ENCODE assay signal across 17 cellular contexts in the genomic region with DNA sequence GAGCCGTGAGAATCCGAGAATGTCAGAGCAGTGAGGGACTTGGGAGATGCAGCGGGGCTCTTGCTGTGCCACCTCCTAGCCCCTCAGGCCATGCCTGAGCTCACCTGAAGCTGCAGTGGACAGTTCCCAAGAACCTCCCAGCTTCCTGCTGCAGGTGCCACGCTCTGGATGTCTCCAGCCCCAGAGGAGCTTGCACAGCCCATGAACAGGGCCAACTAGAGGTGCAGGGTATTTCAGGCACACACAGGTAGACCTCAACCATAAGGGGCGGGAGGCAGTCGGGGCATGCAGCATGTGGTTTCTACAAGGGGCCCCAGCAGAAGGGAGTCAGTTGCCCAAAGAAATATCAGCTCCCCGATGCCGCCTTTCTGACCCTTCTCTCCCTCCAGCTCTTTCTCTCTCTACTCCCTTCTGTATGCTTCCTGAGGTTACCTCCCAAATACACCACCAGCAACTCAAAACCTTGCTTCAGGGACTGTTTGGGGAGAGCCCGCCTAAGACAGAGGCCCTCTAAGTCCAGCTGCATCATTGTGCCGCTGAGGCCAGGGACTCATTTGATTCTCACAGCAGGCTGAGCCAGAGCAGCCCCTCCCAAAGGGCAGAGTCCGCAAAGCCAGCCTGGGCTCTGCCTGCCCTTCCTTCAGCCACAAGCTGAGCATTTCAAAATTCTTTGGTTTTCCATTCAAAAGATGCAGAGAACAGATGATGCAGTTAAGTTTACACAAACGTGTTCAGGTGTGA.
DNase-seq lines count a peak whose midpoint lies in the region; ATAC-seq and TF ChIP-seq lines count a peak whose summit lies in the region.
"Had no signal": no experiment of that assay in that cellular context is flagged by ENCODE, and none has a peak within 500 bp of the region (broad histone marks: within the 10 kb centered on the region; RNA-seq: fewer than 3 reads in every experiment).

No MANE protein-coding gene starts in this region.

- H3K4me3 Mint-ChIP-seq in stimulated activated memory B cell treated with anti-CD40 and anti-IgM and Interleukin-4, amounts not matched to agents 10 μg/mL and 1 μg/mL and 100 μg/mL, for 72 hours = no peak overlapping the region
- H3K4me3 Mint-ChIP-seq: CD4-positive, alpha-beta T cell had no signal

- H3K36me3 ChIP-seq in RWPE2 (ENCODE audit: low read depth) (no peaks in the 10 kb centered on the region), spleen (no peaks in the 10 kb centered on the region)

- intact Hi-C loops in spleen (cut with DNase I; ENCODE audit: low total_unique reads) = no loop called here

- H3K4me1 ChIP-seq in RWPE2 (ENCODE audit: insufficient read depth, poor library complexity, severe bottlenecking) = peaks cover 9% of the 10 kb centered on the region
- no peaks in the 10 kb centered on the region for H3K4me1 ChIP-seq in spleen

- no peaks in the 10 kb centered on the region for H3K9me3 ChIP-seq in RWPE2 (ENCODE audit: severe bottlenecking)
- H3K9me3 ChIP-seq in spleen = peaks cover 0 to 4% (median 0%) of the 10 kb centered on the region in 8 donors

- H3K4me3 ChIP-seq in RWPE2 (ENCODE audit: severe bottlenecking) = no peak overlapping the region
- no peak overlapping the region for H3K4me3 ChIP-seq in spleen

- H3K9me3 Mint-ChIP-seq in stimulated activated memory B cell treated with anti-CD40 and anti-IgM and Interleukin-4, amounts not matched to agents 10 μg/mL and 1 μg/mL and 100 μg/mL, for 72 hours = peaks cover 4% of the 10 kb centered on the region
- H3K9me3 Mint-ChIP-seq: CD4-positive, alpha-beta T cell had no signal

- no peak overlapping the region for H3K27ac Mint-ChIP-seq in stimulated activated memory B cell treated with anti-CD40 and anti-IgM and Interleukin-4, amounts not matched to agents 10 μg/mL and 1 μg/mL and 100 μg/mL, for 72 hours
- H3K27ac Mint-ChIP-seq: CD4-positive, alpha-beta T cell had no signal

- TF ChIP-seq POLR2A in spleen (IDR thresholded peaks at IDR 0.05) = no peak

- TF ChIP-seq CTCF in RWPE2 (IDR thresholded peaks at IDR 0.05; ENCODE audit: poor library complexity, severe bottlenecking) (no peak), spleen (IDR thresholded peaks at IDR 0.05 in 8 of 11, conservative IDR thresholded peaks at IDR 0.05 in 3 of 11) (no peak)

- H3K4me1 Mint-ChIP-seq in stimulated activated memory B cell treated with anti-CD40 and anti-IgM and Interleukin-4, amounts not matched to agents 10 μg/mL and 1 μg/mL and 100 μg/mL, for 72 hours = no peaks in the 10 kb centered on the region

- H3K27me3 ChIP-seq in RWPE2 (ENCODE audit: insufficient read depth, poor library complexity, severe bottlenecking) (no peaks in the 10 kb centered on the region), spleen (replicated peaks in 1 of 7) (peaks cover 0 to 55% (median 0%) of the 10 kb centered on the region in 7 donors)

- 76 to 86% (median 82%) methylated on average over 12 of the region's 12 CpGs for WGBS in spleen, 5 donors

- ATAC-seq in RWPE2 (ENCODE audit: low read depth) (no peak), HG03095 (IDR thresholded peaks at IDR 0.05; ENCODE audit: unreplicated experiment) (no peak)
- ATAC-seq in stimulated activated memory B cell treated with anti-CD40 and anti-IgM and Interleukin-4, amounts not matched to agents 10 μg/mL and 1 μg/mL and 100 μg/mL, for 72 hours = no peak
- ATAC-seq: Panc1 had no signal

- DNase-seq in RWPE2 (ENCODE audit: low spot score) (no peak), ecto neural progenitor cell (ENCODE audit: low spot score) (peak; percentile 51), mesenteric fat pad (ENCODE audit: low spot score) (peak; percentile 72), spleen (peak; percentile 61), DMS114 treated with DMSO at 0.1 percent for 48 hours (lab: John Stamatoyannopoulos, UW; ENCODE audit: unreplicated experiment) (no peak)
- DNase-seq: ACHN; CD4-positive, alpha-beta T cell; GF-D8; IMR-90; Kasumi-1; NCI-H187 treated with DMSO at 0.1 percent for 48 hours; NCI-H2171 treated with DMSO at 0.1 percent for 48 hours; NCI-H510A; SHP77 had no signal

- no peaks in the 10 kb centered on the region for H3K36me3 Mint-ChIP-seq in stimulated activated memory B cell treated with anti-CD40 and anti-IgM and Interleukin-4, amounts not matched to agents 10 μg/mL and 1 μg/mL and 100 μg/mL, for 72 hours

- peak overlapping the region; percentile 82 for H3K27ac ChIP-seq in RWPE2 (ENCODE audit: poor library complexity, severe bottlenecking)
- no peak overlapping the region for H3K27ac ChIP-seq in spleen

- H3K27me3 Mint-ChIP-seq in stimulated activated memory B cell treated with anti-CD40 and anti-IgM and Interleukin-4, amounts not matched to agents 10 μg/mL and 1 μg/mL and 100 μg/mL, for 72 hours = peaks cover 38% of the 10 kb centered on the region

Comparison
In these comparisons a context has a peak if more than half of its experiments do, and no peak if none do; other contexts are left out.
1. DNase-seq: peak in ecto neural progenitor cell (single experiment), mesenteric fat pad (single experiment) and spleen (single experiment); none in RWPE2 (single experiment) and DMS114 treated with DMSO at 0.1 percent for 48 hours (single experiment).